Comparison of ENCODE assay signal across 2 cellular contexts in the genomic region with DNA sequence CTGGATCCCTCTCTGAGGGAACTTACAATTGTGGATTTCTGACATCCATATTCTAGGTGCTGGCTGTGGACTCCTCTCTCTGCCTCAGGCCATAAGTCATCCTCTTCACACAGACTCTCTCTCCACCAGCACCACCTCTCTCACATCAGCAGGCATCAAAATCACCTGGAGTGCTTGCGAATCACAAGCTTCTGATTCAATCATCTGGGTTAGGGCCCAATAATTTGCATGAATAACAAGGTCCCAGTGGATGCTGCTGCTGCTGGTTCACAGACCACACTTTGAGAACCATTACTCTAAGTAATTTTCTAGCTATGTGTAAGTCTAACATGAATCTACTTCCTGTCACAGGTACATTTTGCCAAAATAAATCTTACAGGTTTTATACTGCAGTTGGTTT.
TF ChIP-seq lines count a peak whose summit lies in the region.

No MANE protein-coding gene starts in this region.

TF ChIP-seq in SK-N-SH, 30 proteins besides CTCF, POLR2A, EP300 and RAD21 (continued from another document):
- TF ChIP-seq MXI1 (IDR thresholded peaks at IDR 0.05; ENCODE audit: low read depth, low read length) (no peak), MEF2A (IDR thresholded peaks at IDR 0.05; ENCODE audit: borderline replicate concordance, low read depth) (no peak), EZH2phosphoT487 (IDR thresholded peaks at IDR 0.05; ENCODE audit: borderline replicate concordance, low read depth) (no peak), TEAD4 (IDR thresholded peaks at IDR 0.05; ENCODE audit: borderline replicate concordance, insufficient read depth) (no peak)
TF ChIP-seq in SK-N-SH: peak in this region for 0.

TF ChIP-seq in SK-N-SH treated with all-trans-retinoic acid at 6 μM for 48 hours, 23 proteins besides CTCF, POLR2A, EP300 and RAD21 (continued from another document):
- TF ChIP-seq PATZ1 (CRISPR knock-in tag; IDR thresholded peaks at IDR 0.05; ENCODE audit: borderline replicate concordance) (no peak), ARNTL (CRISPR knock-in tag; IDR thresholded peaks at IDR 0.05; ENCODE audit: borderline replicate concordance, low read depth) (no peak), TSHZ2 (CRISPR knock-in tag; IDR thresholded peaks at IDR 0.05) (no peak)
